Comparison of ENCODE assay signal across 1 cellular context in the genomic region with DNA sequence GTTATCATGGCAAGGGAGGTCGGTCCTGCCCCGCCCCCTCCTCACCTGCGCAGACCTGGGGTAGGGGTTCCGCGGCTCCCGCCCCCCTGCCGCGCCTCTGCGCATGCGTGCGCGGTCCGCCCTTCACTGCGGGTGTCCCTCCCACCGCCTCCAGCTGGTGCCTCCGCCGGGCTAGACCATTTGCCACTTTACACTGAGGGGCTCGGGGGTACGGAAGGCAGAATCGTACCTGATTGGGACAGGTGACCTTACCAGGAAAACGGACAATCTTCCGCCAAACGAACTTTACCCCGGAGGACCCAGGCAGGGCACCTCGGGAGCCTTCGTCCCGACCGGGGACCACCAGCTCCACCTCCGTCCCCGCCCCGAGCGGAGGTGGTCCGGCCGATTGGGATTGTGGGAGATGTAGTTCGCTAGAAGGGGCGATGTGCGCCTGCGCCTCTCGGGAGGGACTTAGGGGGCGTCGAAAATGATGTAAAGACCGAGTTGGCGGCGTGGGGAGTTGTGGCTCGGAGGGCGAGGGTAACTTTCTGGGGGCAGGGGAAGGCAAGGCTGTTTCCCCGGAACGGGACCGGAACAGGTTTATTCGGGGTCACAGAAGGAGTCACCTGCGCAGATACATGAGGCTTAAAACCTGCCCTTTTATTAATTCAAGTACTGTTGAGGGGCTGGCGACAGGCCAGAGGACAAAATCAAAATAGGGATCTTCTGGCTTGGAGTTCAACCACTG.
TF ChIP-seq lines count a peak whose summit lies in the region.

A gene with protein sequence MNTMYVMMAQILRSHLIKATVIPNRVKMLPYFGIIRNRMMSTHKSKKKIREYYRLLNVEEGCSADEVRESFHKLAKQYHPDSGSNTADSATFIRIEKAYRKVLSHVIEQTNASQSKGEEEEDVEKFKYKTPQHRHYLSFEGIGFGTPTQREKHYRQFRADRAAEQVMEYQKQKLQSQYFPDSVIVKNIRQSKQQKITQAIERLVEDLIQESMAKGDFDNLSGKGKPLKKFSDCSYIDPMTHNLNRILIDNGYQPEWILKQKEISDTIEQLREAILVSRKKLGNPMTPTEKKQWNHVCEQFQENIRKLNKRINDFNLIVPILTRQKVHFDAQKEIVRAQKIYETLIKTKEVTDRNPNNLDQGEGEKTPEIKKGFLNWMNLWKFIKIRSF (minus strand): TSS at position 344 of the 730 bp plus-strand sequence. CDS start 2,323 bp downstream, outside the sequence.

TF ChIP-seq in HepG2, 621 proteins besides CTCF, POLR2A, EP300 and RAD21 (continued from another document and continues in another):
- TF ChIP-seq FOXP1 (IDR thresholded peaks at IDR 0.05) (no peak), FOXP1 (CRISPR knock-in tag; IDR thresholded peaks at IDR 0.05) (no peak; the same call in 1 of the 2 replicates), ZBTB8A (CRISPR knock-in tag; IDR thresholded peaks at IDR 0.05; ENCODE audit: borderline replicate concordance, low read depth) (no peak), RBM39 (IDR thresholded peaks at IDR 0.05; ENCODE audit: low read depth, low read length, poor library complexity, severe bottlenecking) (no peak), KDM4B (CRISPR knock-in tag; IDR thresholded peaks at IDR 0.05) (no peak), PAWR (CRISPR knock-in tag; IDR thresholded peaks at IDR 0.05; ENCODE audit: borderline replicate concordance) (no peak), ZNF788 (CRISPR knock-in tag; IDR thresholded peaks at IDR 0.05; ENCODE audit: borderline replicate concordance) (peak; percentile 66; the same call in 1 of the 2 replicates), NFATC3 (CRISPR knock-in tag; IDR thresholded peaks at IDR 0.05) (no peak), ZNF703 (CRISPR knock-in tag; IDR thresholded peaks at IDR 0.05; ENCODE audit: borderline replicate concordance) (no peak), MYNN (CRISPR knock-in tag; IDR thresholded peaks at IDR 0.05; ENCODE audit: low read depth) (no peak), ZNF256 (CRISPR knock-in tag; conservative IDR thresholded peaks at IDR 0.05) (no peak), ZSCAN12 (CRISPR knock-in tag; IDR thresholded peaks at IDR 0.05) (no peak), CHD4 (IDR thresholded peaks at IDR 0.05; ENCODE audit: borderline replicate concordance, low read length) (no peak), KDM6A (CRISPR knock-in tag; IDR thresholded peaks at IDR 0.05; ENCODE audit: low read depth) (no peak), ZNF329 (CRISPR knock-in tag; IDR thresholded peaks at IDR 0.05; ENCODE audit: low read depth) (no peak), ZNF790 (CRISPR knock-in tag; IDR thresholded peaks at IDR 0.05; ENCODE audit: borderline replicate concordance) (no peak; the same call in 1 of the 2 replicates), ZNF160 (CRISPR knock-in tag; IDR thresholded peaks at IDR 0.05) (no peak), TGIF2 (CRISPR knock-in tag; IDR thresholded peaks at IDR 0.05) (no peak), CENPX (CRISPR knock-in tag; IDR thresholded peaks at IDR 0.05) (no peak), DR1 (CRISPR knock-in tag; IDR thresholded peaks at IDR 0.05) (no peak), ZSCAN22 (CRISPR knock-in tag; IDR thresholded peaks at IDR 0.05) (no peak), CHD2 (IDR thresholded peaks at IDR 0.05; ENCODE audit: low read depth, low read length) (no peak)
- TF ChIP-seq, protein P1, sequence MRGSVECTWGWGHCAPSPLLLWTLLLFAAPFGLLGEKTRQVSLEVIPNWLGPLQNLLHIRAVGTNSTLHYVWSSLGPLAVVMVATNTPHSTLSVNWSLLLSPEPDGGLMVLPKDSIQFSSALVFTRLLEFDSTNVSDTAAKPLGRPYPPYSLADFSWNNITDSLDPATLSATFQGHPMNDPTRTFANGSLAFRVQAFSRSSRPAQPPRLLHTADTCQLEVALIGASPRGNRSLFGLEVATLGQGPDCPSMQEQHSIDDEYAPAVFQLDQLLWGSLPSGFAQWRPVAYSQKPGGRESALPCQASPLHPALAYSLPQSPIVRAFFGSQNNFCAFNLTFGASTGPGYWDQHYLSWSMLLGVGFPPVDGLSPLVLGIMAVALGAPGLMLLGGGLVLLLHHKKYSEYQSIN (CRISPR knock-in tag; IDR thresholded peaks at IDR 0.05; ENCODE audit: borderline replicate concordance) = no peak
- TF ChIP-seq, protein P2, sequence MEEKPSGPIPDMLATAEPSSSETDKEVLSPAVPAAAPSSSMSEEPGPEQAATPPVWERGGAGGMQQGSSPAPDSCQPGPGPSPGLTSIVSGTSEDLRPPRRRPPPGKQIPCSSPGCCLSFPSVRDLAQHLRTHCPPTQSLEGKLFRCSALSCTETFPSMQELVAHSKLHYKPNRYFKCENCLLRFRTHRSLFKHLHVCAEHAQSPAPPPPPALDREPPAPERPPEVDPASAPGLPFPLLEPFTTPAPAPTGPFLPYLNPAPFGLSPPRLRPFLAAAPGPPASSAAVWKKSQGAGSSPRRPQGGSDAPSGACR (CRISPR knock-in tag; IDR thresholded peaks at IDR 0.05) = no peak
- TF ChIP-seq, protein P3, sequence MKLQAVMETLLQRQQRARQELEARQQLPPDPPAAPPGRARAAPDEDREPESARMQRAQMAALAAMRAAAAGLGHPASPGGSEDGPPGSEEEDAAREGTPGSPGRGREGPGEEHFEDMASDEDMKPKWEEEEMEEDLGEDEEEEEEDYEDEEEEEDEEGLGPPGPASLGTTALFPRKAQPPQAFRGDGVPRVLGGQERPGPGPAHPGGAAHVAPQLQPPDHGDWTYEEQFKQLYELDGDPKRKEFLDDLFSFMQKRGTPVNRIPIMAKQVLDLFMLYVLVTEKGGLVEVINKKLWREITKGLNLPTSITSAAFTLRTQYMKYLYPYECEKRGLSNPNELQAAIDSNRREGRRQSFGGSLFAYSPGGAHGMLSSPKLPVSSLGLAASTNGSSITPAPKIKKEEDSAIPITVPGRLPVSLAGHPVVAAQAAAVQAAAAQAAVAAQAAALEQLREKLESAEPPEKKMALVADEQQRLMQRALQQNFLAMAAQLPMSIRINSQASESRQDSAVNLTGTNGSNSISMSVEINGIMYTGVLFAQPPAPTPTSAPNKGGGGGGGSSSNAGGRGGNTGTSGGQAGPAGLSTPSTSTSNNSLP (IDR thresholded peaks at IDR 0.05; ENCODE audit: low read depth, low read length) = no peak
- TF ChIP-seq, protein P4, sequence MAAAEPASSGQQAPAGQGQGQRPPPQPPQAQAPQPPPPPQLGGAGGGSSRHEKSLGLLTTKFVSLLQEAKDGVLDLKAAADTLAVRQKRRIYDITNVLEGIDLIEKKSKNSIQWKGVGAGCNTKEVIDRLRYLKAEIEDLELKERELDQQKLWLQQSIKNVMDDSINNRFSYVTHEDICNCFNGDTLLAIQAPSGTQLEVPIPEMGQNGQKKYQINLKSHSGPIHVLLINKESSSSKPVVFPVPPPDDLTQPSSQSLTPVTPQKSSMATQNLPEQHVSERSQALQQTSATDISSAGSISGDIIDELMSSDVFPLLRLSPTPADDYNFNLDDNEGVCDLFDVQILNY (CRISPR knock-in tag; conservative IDR thresholded peaks at IDR 0.05) = no peak
- TF ChIP-seq, protein P5, sequence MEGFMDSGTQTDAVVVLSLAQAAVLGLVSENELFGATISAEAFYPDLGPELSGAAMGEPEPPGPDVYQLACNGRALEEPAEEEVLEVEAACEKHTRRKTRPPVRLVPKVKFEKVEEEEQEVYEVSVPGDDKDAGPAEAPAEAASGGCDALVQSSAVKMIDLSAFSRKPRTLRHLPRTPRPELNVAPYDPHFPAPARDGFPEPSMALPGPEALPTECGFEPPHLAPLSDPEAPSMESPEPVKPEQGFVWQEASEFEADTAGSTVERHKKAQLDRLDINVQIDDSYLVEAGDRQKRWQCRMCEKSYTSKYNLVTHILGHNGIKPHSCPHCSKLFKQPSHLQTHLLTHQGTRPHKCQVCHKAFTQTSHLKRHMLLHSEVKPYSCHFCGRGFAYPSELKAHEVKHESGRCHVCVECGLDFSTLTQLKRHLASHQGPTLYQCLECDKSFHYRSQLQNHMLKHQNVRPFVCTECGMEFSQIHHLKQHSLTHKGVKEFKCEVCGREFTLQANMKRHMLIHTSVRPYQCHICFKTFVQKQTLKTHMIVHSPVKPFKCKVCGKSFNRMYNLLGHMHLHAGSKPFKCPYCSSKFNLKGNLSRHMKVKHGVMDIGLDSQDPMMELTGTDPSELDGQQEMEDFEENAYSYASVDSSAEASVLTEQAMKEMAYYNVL (CRISPR knock-in tag; IDR thresholded peaks at IDR 0.05; ENCODE audit: borderline replicate concordance) = 0 out of 2 replicates have a peak, but pooled peaks have one; percentile 8
- TF ChIP-seq, protein P6, sequence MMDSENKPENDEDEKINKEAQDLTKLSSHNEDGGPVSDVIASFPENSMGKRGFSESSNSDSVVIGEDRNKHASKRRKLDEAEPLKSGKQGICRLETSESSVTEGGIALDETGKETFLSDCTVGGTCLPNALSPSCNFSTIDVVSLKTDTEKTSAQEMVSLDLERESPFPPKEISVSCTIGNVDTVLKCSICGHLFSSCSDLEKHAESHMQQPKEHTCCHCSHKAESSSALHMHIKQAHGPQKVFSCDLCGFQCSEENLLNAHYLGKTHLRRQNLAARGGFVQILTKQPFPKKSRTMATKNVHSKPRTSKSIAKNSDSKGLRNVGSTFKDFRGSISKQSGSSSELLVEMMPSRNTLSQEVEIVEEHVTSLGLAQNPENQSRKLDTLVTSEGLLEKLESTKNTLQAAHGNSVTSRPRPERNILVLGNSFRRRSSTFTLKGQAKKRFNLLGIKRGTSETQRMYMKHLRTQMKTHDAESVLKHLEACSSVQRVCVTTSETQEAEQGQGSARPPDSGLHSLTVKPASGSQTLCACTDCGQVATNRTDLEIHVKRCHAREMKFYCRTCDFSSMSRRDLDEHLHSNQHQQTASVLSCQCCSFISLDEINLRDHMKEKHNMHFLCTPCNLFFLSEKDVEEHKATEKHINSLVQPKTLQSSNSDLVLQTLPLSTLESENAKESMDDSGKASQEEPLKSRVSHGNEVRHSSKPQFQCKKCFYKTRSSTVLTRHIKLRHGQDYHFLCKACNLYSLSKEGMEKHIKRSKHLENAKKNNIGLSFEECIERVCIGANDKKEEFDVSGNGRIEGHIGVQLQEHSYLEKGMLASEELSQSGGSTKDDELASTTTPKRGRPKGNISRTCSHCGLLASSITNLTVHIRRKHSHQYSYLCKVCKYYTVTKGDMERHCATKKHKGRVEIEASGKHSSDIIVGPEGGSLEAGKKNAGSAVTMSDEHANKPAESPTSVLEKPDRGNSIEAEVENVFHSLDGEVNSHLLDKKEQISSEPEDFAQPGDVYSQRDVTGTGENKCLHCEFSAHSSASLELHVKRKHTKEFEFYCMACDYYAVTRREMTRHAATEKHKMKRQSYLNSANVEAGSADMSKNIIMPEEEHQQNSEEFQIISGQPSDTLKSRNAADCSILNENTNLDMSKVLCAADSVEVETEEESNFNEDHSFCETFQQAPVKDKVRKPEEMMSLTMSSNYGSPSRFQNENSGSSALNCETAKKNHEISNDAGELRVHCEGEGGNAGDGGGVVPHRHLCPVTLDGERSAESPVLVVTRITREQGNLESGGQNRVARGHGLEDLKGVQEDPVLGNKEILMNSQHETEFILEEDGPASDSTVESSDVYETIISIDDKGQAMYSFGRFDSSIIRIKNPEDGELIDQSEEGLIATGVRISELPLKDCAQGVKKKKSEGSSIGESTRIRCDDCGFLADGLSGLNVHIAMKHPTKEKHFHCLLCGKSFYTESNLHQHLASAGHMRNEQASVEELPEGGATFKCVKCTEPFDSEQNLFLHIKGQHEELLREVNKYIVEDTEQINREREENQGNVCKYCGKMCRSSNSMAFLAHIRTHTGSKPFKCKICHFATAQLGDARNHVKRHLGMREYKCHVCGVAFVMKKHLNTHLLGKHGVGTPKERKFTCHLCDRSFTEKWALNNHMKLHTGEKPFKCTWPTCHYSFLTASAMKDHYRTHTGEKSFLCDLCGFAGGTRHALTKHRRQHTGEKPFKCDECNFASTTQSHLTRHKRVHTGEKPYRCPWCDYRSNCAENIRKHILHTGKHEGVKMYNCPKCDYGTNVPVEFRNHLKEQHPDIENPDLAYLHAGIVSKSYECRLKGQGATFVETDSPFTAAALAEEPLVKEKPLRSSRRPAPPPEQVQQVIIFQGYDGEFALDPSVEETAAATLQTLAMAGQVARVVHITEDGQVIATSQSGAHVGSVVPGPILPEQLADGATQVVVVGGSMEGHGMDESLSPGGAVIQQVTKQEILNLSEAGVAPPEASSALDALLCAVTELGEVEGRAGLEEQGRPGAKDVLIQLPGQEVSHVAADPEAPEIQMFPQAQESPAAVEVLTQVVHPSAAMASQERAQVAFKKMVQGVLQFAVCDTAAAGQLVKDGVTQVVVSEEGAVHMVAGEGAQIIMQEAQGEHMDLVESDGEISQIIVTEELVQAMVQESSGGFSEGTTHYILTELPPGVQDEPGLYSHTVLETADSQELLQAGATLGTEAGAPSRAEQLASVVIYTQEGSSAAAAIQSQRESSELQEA (CRISPR knock-in tag; IDR thresholded peaks at IDR 0.05; ENCODE audit: not compliant biosample characterization) = no peak
- TF ChIP-seq, protein P7, sequence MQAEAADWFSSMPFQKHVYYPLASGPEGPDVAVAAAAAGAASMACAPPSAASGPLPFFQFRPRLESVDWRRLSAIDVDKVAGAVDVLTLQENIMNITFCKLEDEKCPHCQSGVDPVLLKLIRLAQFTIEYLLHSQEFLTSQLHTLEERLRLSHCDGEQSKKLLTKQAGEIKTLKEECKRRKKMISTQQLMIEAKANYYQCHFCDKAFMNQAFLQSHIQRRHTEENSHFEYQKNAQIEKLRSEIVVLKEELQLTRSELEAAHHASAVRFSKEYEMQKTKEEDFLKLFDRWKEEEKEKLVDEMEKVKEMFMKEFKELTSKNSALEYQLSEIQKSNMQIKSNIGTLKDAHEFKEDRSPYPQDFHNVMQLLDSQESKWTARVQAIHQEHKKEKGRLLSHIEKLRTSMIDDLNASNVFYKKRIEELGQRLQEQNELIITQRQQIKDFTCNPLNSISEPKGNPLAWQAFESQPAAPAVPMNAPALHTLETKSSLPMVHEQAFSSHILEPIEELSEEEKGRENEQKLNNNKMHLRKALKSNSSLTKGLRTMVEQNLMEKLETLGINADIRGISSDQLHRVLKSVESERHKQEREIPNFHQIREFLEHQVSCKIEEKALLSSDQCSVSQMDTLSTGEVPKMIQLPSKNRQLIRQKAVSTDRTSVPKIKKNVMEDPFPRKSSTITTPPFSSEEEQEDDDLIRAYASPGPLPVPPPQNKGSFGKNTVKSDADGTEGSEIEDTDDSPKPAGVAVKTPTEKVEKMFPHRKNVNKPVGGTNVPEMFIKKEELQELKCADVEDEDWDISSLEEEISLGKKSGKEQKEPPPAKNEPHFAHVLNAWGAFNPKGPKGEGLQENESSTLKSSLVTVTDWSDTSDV (CRISPR knock-in tag; IDR thresholded peaks at IDR 0.05) = 0 out of 2 replicates have a peak, but pooled peaks have one; percentile 67
- TF ChIP-seq, protein P8, sequence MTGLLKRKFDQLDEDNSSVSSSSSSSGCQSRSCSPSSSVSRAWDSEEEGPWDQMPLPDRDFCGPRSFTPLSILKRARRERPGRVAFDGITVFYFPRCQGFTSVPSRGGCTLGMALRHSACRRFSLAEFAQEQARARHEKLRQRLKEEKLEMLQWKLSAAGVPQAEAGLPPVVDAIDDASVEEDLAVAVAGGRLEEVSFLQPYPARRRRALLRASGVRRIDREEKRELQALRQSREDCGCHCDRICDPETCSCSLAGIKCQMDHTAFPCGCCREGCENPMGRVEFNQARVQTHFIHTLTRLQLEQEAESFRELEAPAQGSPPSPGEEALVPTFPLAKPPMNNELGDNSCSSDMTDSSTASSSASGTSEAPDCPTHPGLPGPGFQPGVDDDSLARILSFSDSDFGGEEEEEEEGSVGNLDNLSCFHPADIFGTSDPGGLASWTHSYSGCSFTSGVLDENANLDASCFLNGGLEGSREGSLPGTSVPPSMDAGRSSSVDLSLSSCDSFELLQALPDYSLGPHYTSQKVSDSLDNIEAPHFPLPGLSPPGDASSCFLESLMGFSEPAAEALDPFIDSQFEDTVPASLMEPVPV (CRISPR knock-in tag; IDR thresholded peaks at IDR 0.05) = no peak
